ENCODE assay signal across 8 cellular contexts in the genomic region with DNA sequence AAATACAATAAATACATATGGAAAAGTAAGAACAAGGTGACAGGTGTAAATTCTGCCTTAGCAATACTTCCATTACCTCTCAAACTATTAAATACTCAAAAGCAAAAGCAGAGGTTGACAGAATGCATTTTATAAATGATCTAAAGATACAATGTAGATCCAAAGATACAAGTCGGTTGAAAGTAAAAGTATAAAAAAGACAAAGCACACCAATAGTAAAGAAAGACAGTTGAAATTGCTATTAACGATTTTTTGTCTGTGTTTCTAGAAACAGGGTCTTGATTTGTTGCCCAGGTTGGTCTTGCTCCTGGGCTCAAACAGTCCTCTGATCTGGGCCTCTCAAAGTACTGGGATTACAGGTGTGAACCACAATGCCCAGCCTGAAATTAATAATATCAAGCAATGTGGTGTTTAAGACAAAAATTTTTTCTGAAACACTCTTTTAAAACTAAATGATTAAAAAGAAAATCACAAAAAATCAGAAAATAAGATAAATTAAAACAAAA. TPM values are rescaled to one million over a fixed set of nuclear protein-coding genes. Genes with fewer than 3 reads are reported as not detected.
"Had no signal": no experiment of that assay in that cellular context is flagged by ENCODE, and none has a peak within 500 bp of the region (broad histone marks: within the 10 kb centered on the region; RNA-seq: fewer than 3 reads in every experiment).

No MANE protein-coding gene starts in this region.

- DNase-seq: H7, Karpas-422, KG1 had no signal

- FAIRE-seq: HTR-8/SVneo had no signal

- H3K27ac Mint-ChIP-seq: GM23338 had no signal

- H3K4me3 ChIP-seq: HAP-1 had no signal

- H2AFZ ChIP-seq: GM23338 had no signal

- H3K36me3 ChIP-seq: HAP-1 had no signal

RNA-seq across cellular contexts. Expression of gene ULBP1, which starts 23.9 kb away (rescaled TPM):
- polyA plus RNA-seq: IgD-negative memory B cell had no signal

RNA-seq across cellular contexts. Expression of gene RAET1L, which starts 37.7 kb away (rescaled TPM):
- total RNA-seq: GM23338, H4, H7 had no signal
- polyA plus RNA-seq: GM23338, IgD-negative memory B cell had no signal

RNA-seq across cellular contexts. Expression of gene ULBP2, which starts 45.8 kb away (rescaled TPM):
- total RNA-seq: GM23338, H7 had no signal
- polyA plus RNA-seq: GM23338 had no signal
